13 cellular contexts compared by ENCODE assay signal in the genomic region with DNA sequence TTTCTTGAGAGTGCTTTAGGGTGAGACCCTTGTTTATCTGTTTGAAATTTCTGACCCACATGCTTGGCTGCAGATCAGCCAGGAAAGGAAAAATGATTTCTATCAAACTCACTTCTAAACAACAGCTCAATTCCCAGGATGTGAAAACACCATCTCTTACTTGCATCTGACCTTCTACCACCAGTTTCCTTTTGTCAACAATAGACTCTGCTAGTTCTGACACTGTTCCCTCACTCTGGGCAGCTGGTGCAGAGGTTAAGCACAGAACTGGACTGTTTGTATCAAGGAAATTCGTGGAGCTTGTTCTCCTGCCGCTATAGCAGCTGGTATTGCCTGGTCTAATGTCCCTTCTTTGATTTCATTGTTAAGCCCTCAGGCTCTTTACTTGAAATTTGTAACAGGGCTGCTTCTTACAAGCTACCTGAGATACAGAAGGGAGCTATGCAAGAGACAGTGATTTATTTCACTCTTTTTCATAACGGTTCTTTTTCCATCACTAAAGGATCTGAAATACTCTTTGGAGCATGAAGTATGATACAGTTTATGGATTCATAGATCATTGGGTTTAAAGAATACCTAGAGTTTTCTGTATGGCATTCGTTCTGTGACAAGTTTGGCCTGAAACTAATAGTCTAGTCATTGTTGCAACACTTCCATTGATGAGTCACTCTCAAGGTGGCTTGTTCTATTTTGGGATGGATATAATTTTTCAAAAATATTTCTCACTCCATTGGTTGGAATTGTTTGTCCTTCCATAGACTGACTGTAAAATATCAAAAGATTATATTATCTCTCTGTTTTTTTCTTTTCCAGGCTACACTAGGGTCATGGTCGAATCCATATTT.
DNase-seq lines count a peak whose midpoint lies in the region; ATAC-seq and TF ChIP-seq lines count a peak whose summit lies in the region.
"Had no signal": no experiment of that assay in that cellular context is flagged by ENCODE, and none has a peak within 500 bp of the region (broad histone marks: within the 10 kb centered on the region; RNA-seq: fewer than 3 reads in every experiment).

No MANE protein-coding gene starts in this region.

- H3K9me3 ChIP-seq in smooth muscle cell (replicated peaks; ENCODE audit: low read depth), result no peaks in the 10 kb centered on the region

- DNase-seq in NOMO-1 (lab: John Stamatoyannopoulos, UW; ENCODE audit: unreplicated experiment in 2 of 2) (peak; percentile 4 to 40), NOMO-1 treated with dmso at 0.1 percent for 144 hours (lab: John Stamatoyannopoulos, UW; ENCODE audit: unreplicated experiment) (no peak), RKO (ENCODE audit: low spot score) (peak; percentile 40), foreskin keratinocyte (peak; percentile 31 to 63), smooth muscle cell (lab: John Stamatoyannopoulos, UW; ENCODE audit: unreplicated experiment) (no peak), inferior parietal cortex (ENCODE audit: extremely low spot score) (no peak)
- DNase-seq: activated naive CD8-positive, alpha-beta T cell treated with anti-CD3 and anti-CD28 coated beads for 36 hours; HFFc6; NCI-H187; Right ventricle myocardium superior had no signal

- no peak overlapping the region for H3K9ac ChIP-seq in smooth muscle cell (ENCODE audit: low read depth)

- H3K4me1 ChIP-seq in foreskin keratinocyte (peaks cover 12% of the 10 kb centered on the region), smooth muscle cell (ENCODE audit: low read depth) (no peaks in the 10 kb centered on the region)

- H4K20me1 ChIP-seq in smooth muscle cell (ENCODE audit: low read depth), result no peaks in the 10 kb centered on the region

- ATAC-seq in foreskin keratinocyte, result peak; percentile 70
- no peak for ATAC-seq in GM21381 (IDR thresholded peaks at IDR 0.05; ENCODE audit: unreplicated experiment)
- ATAC-seq in HG03280 (IDR thresholded peaks at IDR 0.05; ENCODE audit: unreplicated experiment), result no peak
- ATAC-seq: sciatic nerve had no signal

- WGBS in smooth muscle cell (ENCODE audit: low lambda C conversion rate), result 65% methylated on average over 5 of the region's 5 CpGs

- no peak overlapping the region for H3K4me2 ChIP-seq in smooth muscle cell

- H3K79me2 ChIP-seq in smooth muscle cell (ENCODE audit: low read depth), result no peaks in the 10 kb centered on the region

- no peak overlapping the region for H3K4me3 ChIP-seq in smooth muscle cell

- no peaks in the 10 kb centered on the region for H3K36me3 ChIP-seq in smooth muscle cell (ENCODE audit: low read depth)

- TF ChIP-seq CTCF in foreskin keratinocyte (conservative IDR thresholded peaks at IDR 0.05), result no peak
- no peak for TF ChIP-seq CTCF in smooth muscle cell (IDR thresholded peaks at IDR 0.05; ENCODE audit: borderline replicate concordance, insufficient read depth, poor library complexity, severe bottlenecking)

- no peak overlapping the region for H2AFZ ChIP-seq in smooth muscle cell (ENCODE audit: low read depth)

- H3K27ac ChIP-seq in foreskin keratinocyte, result no peak overlapping the region
- H3K27ac ChIP-seq in smooth muscle cell (ENCODE audit: low read depth), result peak overlapping the region; percentile 51

- H3K27me3 ChIP-seq in foreskin keratinocyte, result no peaks in the 10 kb centered on the region
- H3K27me3 ChIP-seq in smooth muscle cell (ENCODE audit: low read depth), result no peaks in the 10 kb centered on the region

- no peaks in the 10 kb centered on the region for H3F3A ChIP-seq in smooth muscle cell (ENCODE audit: low read depth)

Comparison
In these comparisons a context has a peak if more than half of its experiments do, and no peak if none do; other contexts are left out.
1. DNase-seq: peak in NOMO-1 (2 of 2), RKO (single experiment) and foreskin keratinocyte (2 of 2); none in NOMO-1 treated with dmso at 0.1 percent for 144 hours (single experiment), smooth muscle cell (single experiment) and inferior parietal cortex (single experiment).